In the genomic region with DNA sequence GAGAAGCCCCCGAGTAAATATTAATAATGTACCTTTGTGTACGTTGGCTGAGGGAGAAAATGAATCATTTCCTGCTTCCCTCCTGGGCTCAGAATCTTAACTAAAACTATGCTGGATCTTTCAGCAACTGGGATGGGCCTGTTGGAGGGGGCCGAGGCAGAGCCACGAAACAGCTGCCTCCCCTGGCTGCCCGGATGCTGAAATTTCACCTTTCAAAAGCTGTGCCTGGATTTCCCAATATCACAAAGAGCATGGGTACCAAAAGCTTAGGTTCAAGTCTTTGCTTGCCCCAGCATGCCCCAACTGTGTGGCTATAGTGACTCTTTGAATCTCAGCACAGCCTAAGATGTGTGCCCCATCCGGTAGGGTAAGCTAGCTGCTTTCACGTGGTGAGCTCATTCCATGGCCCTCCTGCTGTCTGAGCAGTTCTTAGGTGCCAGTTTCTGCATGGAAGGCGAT, we compare ENCODE assay signal across 10 cellular contexts.
DNase-seq lines count a peak whose midpoint lies in the region; ATAC-seq, FAIRE-seq and TF ChIP-seq lines count a peak whose summit lies in the region.
"Had no signal": no experiment of that assay in that cellular context is flagged by ENCODE, and none has a peak within 500 bp of the region (broad histone marks: within the 10 kb centered on the region; RNA-seq: fewer than 3 reads in every experiment).

No MANE protein-coding gene starts in this region.

- H3K27me3 ChIP-seq in fibroblast of lung (ENCODE audit: control insufficient read depth, insufficient read depth, low read length), result peaks cover 6% of the 10 kb centered on the region
- H3K27me3 ChIP-seq in gastroesophageal sphincter, result peaks cover 63% of the 10 kb centered on the region

- H4K20me1 ChIP-seq in fibroblast of lung (ENCODE audit: control insufficient read depth, extremely low read depth, insufficient read depth, low read length), result no peaks in the 10 kb centered on the region

- no peak for TF ChIP-seq POLR2A in GM12892 (IDR thresholded peaks at IDR 0.05; ENCODE audit: low read depth, low read length)
- no peak for TF ChIP-seq POLR2A in gastroesophageal sphincter (IDR thresholded peaks at IDR 0.05)

- H2AFZ ChIP-seq in fibroblast of lung (ENCODE audit: low read length), result no peak overlapping the region

- DNase-seq in A172 (ENCODE audit: low spot score), result peak; percentile 54
- DNase-seq in GM12892 (ENCODE audit: insufficient read length), result no peak
- DNase-seq in RWPE1 (ENCODE audit: low spot score), result peak; percentile 88
- DNase-seq in fibroblast of lung (ENCODE audit: low read depth in 2 of 2), result peak; percentile 49 to 88
- no peak for DNase-seq in OCI-M2 (lab: John Stamatoyannopoulos, UW; ENCODE audit: unreplicated experiment)
- DNase-seq in NCI-H524 (lab: John Stamatoyannopoulos, UW), result no peak
- DNase-seq: naive thymus-derived CD4-positive, alpha-beta T cell had no signal

- H3K79me2 ChIP-seq in fibroblast of lung (ENCODE audit: control insufficient read depth, insufficient read depth, low read length), result no peaks in the 10 kb centered on the region

- H3K4me1 ChIP-seq in fibroblast of lung (ENCODE audit: control insufficient read depth, extremely low read depth, insufficient read depth, low read length) (peaks cover 21% of the 10 kb centered on the region), gastroesophageal sphincter (peaks cover 0 to 14% (median 0%) of the 10 kb centered on the region in 3 donors)

- 55% methylated on average over 3 of the region's 8 CpGs; no CpG with 5 or more reads in 1 of the 2 donors for WGBS in gastroesophageal sphincter (ENCODE audit: low coverage in 1 of 2), 2 donors

- peak overlapping the region; percentile 4 for H3K4me2 ChIP-seq in fibroblast of lung (ENCODE audit: extremely low read depth, insufficient read depth, low read length)

- no peaks in the 10 kb centered on the region for H3K36me3 ChIP-seq in fibroblast of lung (ENCODE audit: control insufficient read depth, insufficient read depth, low read length)
- H3K36me3 ChIP-seq in gastroesophageal sphincter, result no peaks in the 10 kb centered on the region

- no peak for TF ChIP-seq EP300 in gastroesophageal sphincter (IDR thresholded peaks at IDR 0.05)

- no peak for ATAC-seq in gastroesophageal sphincter
- ATAC-seq in HG03045 (IDR thresholded peaks at IDR 0.05; ENCODE audit: unreplicated experiment), result no peak
- ATAC-seq: naive thymus-derived CD4-positive, alpha-beta T cell had no signal

- H3K4me3 ChIP-seq in fibroblast of lung (replicated peaks in 1 of 4; ENCODE audit: control extremely low read depth in 1 of 4, insufficient read depth in 1 of 4, low read depth in 3 of 4, low read length in 4 of 4) (no peak overlapping the region), gastroesophageal sphincter (no peak overlapping the region)

- H3K9ac ChIP-seq in fibroblast of lung (ENCODE audit: insufficient read depth, low read length), result no peak overlapping the region

- H3K9me3 ChIP-seq in fibroblast of lung (ENCODE audit: control insufficient read depth, insufficient read depth, low read depth, low read length) (no peaks in the 10 kb centered on the region), gastroesophageal sphincter (no peaks in the 10 kb centered on the region)

- FAIRE-seq in GM12892 (lab: Jason Lieb, UNC), result peak; percentile 17
- FAIRE-seq: TTC549 had no signal

- POLR2A ChIA-PET in RWPE1 (lab: Yijun Ruan, JAX; ENCODE audit: low non-redundant PET), result no interaction called here

- CTCF ChIA-PET in RWPE1 (lab: Yijun Ruan, JAX), result interaction anchor here (0.6 to 0.7 kb wide), 3 partner anchors 119 to 183 kb away, joined by 3 read pairs; no protein-coding TSS in a partner anchor

- no peak for TF ChIP-seq CTCF in RWPE1 (conservative IDR thresholded peaks at IDR 0.05; ENCODE audit: low read depth)
- no peak for TF ChIP-seq CTCF in fibroblast of lung (conservative IDR thresholded peaks at IDR 0.05 in 1 of 2, IDR thresholded peaks at IDR 0.05 in 1 of 2; ENCODE audit: low read depth in 1 of 2, low read length in 2 of 2)
- no peak for TF ChIP-seq CTCF in gastroesophageal sphincter (IDR thresholded peaks at IDR 0.05)

- H3K27ac ChIP-seq in RWPE1 (peak overlapping the region; percentile 99), fibroblast of lung (ENCODE audit: insufficient read depth, low read length) (peak overlapping the region; percentile 60), gastroesophageal sphincter (no peak overlapping the region)

Comparison
In these comparisons a context has a peak if more than half of its experiments do, and no peak if none do; other contexts are left out.
1. DNase-seq: peak in A172 (single experiment), RWPE1 (single experiment) and fibroblast of lung (2 of 2); none in GM12892 (single experiment), OCI-M2 (single experiment) and NCI-H524 (0 of 2).
2. H3K27ac ChIP-seq: peak in RWPE1 (single experiment) and fibroblast of lung (single experiment); none in gastroesophageal sphincter (0 of 4).